20 cellular contexts compared by ENCODE assay signal in the genomic region with DNA sequence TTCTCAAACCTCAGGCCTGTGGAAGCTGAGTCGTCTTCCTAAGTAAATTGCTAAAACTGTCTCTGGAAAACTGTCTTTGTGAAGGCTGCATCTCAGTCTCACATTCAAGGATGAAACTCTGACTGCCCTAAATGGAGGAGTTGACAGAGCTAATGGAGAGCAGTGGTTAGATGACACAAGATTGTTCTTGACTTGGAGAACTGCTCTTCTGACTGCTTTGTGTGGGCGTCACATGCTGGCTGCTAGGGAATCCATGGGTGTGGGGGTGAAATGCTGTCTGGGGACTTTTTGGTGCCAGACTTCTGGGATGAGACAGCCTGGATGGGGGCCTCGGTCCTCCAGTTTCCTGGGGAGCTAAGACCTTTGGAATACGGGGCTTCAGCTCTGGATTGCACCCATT. TPM values are rescaled to one million over a fixed set of nuclear protein-coding genes. Genes with fewer than 3 reads are reported as not detected.
A peak's percentile ranks its signal among the peaks of the same experiment; 100 is the strongest.
DNase-seq lines count a peak whose midpoint lies in the region; ATAC-seq and TF ChIP-seq lines count a peak whose summit lies in the region.
"Had no signal": no experiment of that assay in that cellular context is flagged by ENCODE, and none has a peak within 500 bp of the region (broad histone marks: within the 10 kb centered on the region; RNA-seq: fewer than 3 reads in every experiment).

No MANE protein-coding gene starts in this region.

- H3K9me3 Mint-ChIP-seq in activated CD8-positive, alpha-beta memory T cell treated with anti-CD3 and anti-CD28 coated beads, Interleukin-2, amount 10 ng/mL, durations not matched to agents 7 days and 5 days (ENCODE audit: low read depth) = no peaks in the 10 kb centered on the region

- no peaks in the 10 kb centered on the region for H4K20me1 ChIP-seq in GM23248 (ENCODE audit: insufficient read depth)
- no peaks in the 10 kb centered on the region for H4K20me1 ChIP-seq in smooth muscle cell (ENCODE audit: low read depth)

- peaks cover 35% of the 10 kb centered on the region for H3F3A ChIP-seq in GM23248 (ENCODE audit: insufficient read depth)
- no peaks in the 10 kb centered on the region for H3F3A ChIP-seq in smooth muscle cell (ENCODE audit: low read depth)

- in situ Hi-C loops in GM23248 (cut with MboI) = loop anchor here (10.0 kb wide), 1 partner anchor 139 kb away; no protein-coding TSS in a partner anchor

- TF ChIP-seq CTCF in epithelial cell of esophagus (IDR thresholded peaks at IDR 0.05; ENCODE audit: insufficient read depth, low read depth, low read length, missing control alignments) (no peak), smooth muscle cell (IDR thresholded peaks at IDR 0.05; ENCODE audit: borderline replicate concordance, insufficient read depth, poor library complexity, severe bottlenecking) (no peak)

- H3K9ac ChIP-seq in GM23248 (peak overlapping the region; percentile 46), smooth muscle cell (ENCODE audit: low read depth) (no peak overlapping the region)

- H3K9me3 ChIP-seq in GM23248 (ENCODE audit: low read depth) = no peaks in the 10 kb centered on the region
- H3K9me3 ChIP-seq in smooth muscle cell (replicated peaks; ENCODE audit: low read depth) = no peaks in the 10 kb centered on the region
- H3K9me3 ChIP-seq: Peyer's patch had no signal

- DNase-seq in GM23248 (peak; percentile 81), epithelial cell of esophagus (ENCODE audit: low read depth) (peak; percentile 25), smooth muscle cell (lab: John Stamatoyannopoulos, UW; ENCODE audit: unreplicated experiment) (no peak), AG08395 (ENCODE audit: low spot score) (no peak), NCI-H2029 (lab: John Stamatoyannopoulos, UW) (no peak)
- no peak for DNase-seq in activated CD8-positive, alpha-beta memory T cell treated with anti-CD3 and anti-CD28 coated beads, Interleukin-2, amount 10 ng/mL, durations not matched to agents 7 days and 5 days
- DNase-seq: activated CD8-positive, alpha-beta memory T cell treated with anti-CD3 and anti-CD28 coated beads for 24 hours; activated T-cell treated with anti-CD3 and anti-CD28 coated beads, Interleukin-2, amount 50 U/mL, for 24 hours; HCEC 1CT; KBM-7; NCI-H1694; NCI-H2171; NCI-H524; nucleus accumbens; Peyer's patch; stimulated activated CD4-positive, alpha-beta T cell treated with anti-CD3 and anti-CD28 coated beads, Interleukin-2, amount 100 ng/mL, for 24 hours had no signal

- H3K27me3 ChIP-seq in GM23248 (replicated peaks; ENCODE audit: insufficient read depth) = no peaks in the 10 kb centered on the region
- no peaks in the 10 kb centered on the region for H3K27me3 ChIP-seq in smooth muscle cell (ENCODE audit: low read depth)
- H3K27me3 ChIP-seq: Peyer's patch had no signal

- peak overlapping the region; percentile 64 for H2AFZ ChIP-seq in GM23248
- peak overlapping the region; percentile 78 for H2AFZ ChIP-seq in smooth muscle cell (ENCODE audit: low read depth)

- H3K4me3 Mint-ChIP-seq in activated CD8-positive, alpha-beta memory T cell treated with anti-CD3 and anti-CD28 coated beads, Interleukin-2, amount 10 ng/mL, durations not matched to agents 7 days and 5 days = no peak overlapping the region
- H3K4me3 Mint-ChIP-seq: activated CD4-positive, alpha-beta T cell treated with anti-CD3 and anti-CD28 coated beads for 36 hours; activated T-cell treated with anti-CD3 and anti-CD28 coated beads, Interleukin-2, amount 50 U/mL, for 24 hours; CD14-positive monocyte had no signal

- H3K4me2 ChIP-seq in GM23248 (ENCODE audit: unreplicated experiment) (peak overlapping the region; percentile 8), smooth muscle cell (peak overlapping the region; percentile 31)

- H3K9me2 ChIP-seq in GM23248 (ENCODE audit: insufficient read depth) = no peaks in the 10 kb centered on the region

- H3K27ac Mint-ChIP-seq in activated CD8-positive, alpha-beta memory T cell treated with anti-CD3 and anti-CD28 coated beads, Interleukin-2, amount 10 ng/mL, durations not matched to agents 7 days and 5 days = no peak overlapping the region
- H3K27ac Mint-ChIP-seq: activated CD4-positive, alpha-beta T cell treated with anti-CD3 and anti-CD28 coated beads for 36 hours; activated T-cell treated with anti-CD3 and anti-CD28 coated beads, Interleukin-2, amount 50 U/mL, for 24 hours had no signal

- CTCF ChIA-PET in activated CD8-positive, alpha-beta memory T cell treated with anti-CD3 and anti-CD28 coated beads, Interleukin-2, amount 10 ng/mL, durations not matched to agents 7 days and 5 days (lab: Charles Lee) = interaction anchor here (0.8 to 4.2 kb wide), 14 partner anchors 15 to 137 kb away, joined by 3 to 44 read pairs (median 4); no protein-coding TSS in a partner anchor

- H3K4me3 ChIP-seq in GM23248 = no peak overlapping the region
- H3K4me3 ChIP-seq in epithelial cell of esophagus (ENCODE audit: low read length) = no peak overlapping the region
- no peak overlapping the region for H3K4me3 ChIP-seq in smooth muscle cell
- H3K4me3 ChIP-seq: Peyer's patch had no signal

- ATAC-seq in SK-N-SH treated with all-trans-retinoic acid at 6 μM for 48 hours (peak; percentile 18; the same call in 2 of the 3 replicates), HG02571 (IDR thresholded peaks at IDR 0.05; ENCODE audit: unreplicated experiment) (no peak)
- no peak for ATAC-seq in activated CD8-positive, alpha-beta memory T cell treated with anti-CD3 and anti-CD28 coated beads, Interleukin-2, amount 10 ng/mL, durations not matched to agents 7 days and 5 days

- H3K36me3 ChIP-seq in GM23248 (ENCODE audit: low read depth) (no peaks in the 10 kb centered on the region), smooth muscle cell (ENCODE audit: low read depth) (no peaks in the 10 kb centered on the region)
- H3K36me3 ChIP-seq: Peyer's patch had no signal

- peak overlapping the region; percentile 74 for H3K27ac ChIP-seq in GM23248
- H3K27ac ChIP-seq in smooth muscle cell (ENCODE audit: low read depth) = peak overlapping the region; percentile 49
- H3K27ac ChIP-seq: Peyer's patch had no signal

- H3K36me3 Mint-ChIP-seq in activated CD8-positive, alpha-beta memory T cell treated with anti-CD3 and anti-CD28 coated beads, Interleukin-2, amount 10 ng/mL, durations not matched to agents 7 days and 5 days = peaks cover 2% of the 10 kb centered on the region
- H3K36me3 Mint-ChIP-seq: CD14-positive monocyte had no signal

- peaks cover 42% of the 10 kb centered on the region for H3K4me1 ChIP-seq in GM23248 (ENCODE audit: insufficient read depth)
- H3K4me1 ChIP-seq in smooth muscle cell (ENCODE audit: low read depth) = no peaks in the 10 kb centered on the region
- H3K4me1 ChIP-seq: Peyer's patch had no signal

- no peaks in the 10 kb centered on the region for H3K79me2 ChIP-seq in GM23248 (ENCODE audit: insufficient read depth)
- H3K79me2 ChIP-seq in smooth muscle cell (ENCODE audit: low read depth) = no peaks in the 10 kb centered on the region

- no peaks in the 10 kb centered on the region for H3K4me1 Mint-ChIP-seq in activated CD8-positive, alpha-beta memory T cell treated with anti-CD3 and anti-CD28 coated beads, Interleukin-2, amount 10 ng/mL, durations not matched to agents 7 days and 5 days

- WGBS in GM23248 (ENCODE audit: low coverage in 1 of 2, low lambda C conversion rate in 2 of 2, missing lambda C conversion rate in 2 of 2), 2 experiments = 2 to 9% methylated on average over 4 of the region's 4 CpGs
- WGBS in smooth muscle cell (ENCODE audit: low lambda C conversion rate) = 42% methylated on average over 4 of the region's 4 CpGs

- H3K27me3 Mint-ChIP-seq in activated CD8-positive, alpha-beta memory T cell treated with anti-CD3 and anti-CD28 coated beads, Interleukin-2, amount 10 ng/mL, durations not matched to agents 7 days and 5 days = no peaks in the 10 kb centered on the region
- H3K27me3 Mint-ChIP-seq: activated CD4-positive, alpha-beta T cell treated with anti-CD3 and anti-CD28 coated beads for 36 hours had no signal

TF ChIP-seq in SK-N-SH treated with all-trans-retinoic acid at 6 μM for 48 hours, 23 proteins besides CTCF, POLR2A, EP300 and RAD21 (continues in another document):
- TF ChIP-seq ZNF70 (CRISPR knock-in tag; IDR thresholded peaks at IDR 0.05) (no peak), GLIS3 (CRISPR knock-in tag; IDR thresholded peaks at IDR 0.05) (no peak), BACH2 (CRISPR knock-in tag; IDR thresholded peaks at IDR 0.05; ENCODE audit: borderline replicate concordance) (no peak), ZFP30 (CRISPR knock-in tag; IDR thresholded peaks at IDR 0.05) (no peak)
- TF ChIP-seq, protein P1, sequence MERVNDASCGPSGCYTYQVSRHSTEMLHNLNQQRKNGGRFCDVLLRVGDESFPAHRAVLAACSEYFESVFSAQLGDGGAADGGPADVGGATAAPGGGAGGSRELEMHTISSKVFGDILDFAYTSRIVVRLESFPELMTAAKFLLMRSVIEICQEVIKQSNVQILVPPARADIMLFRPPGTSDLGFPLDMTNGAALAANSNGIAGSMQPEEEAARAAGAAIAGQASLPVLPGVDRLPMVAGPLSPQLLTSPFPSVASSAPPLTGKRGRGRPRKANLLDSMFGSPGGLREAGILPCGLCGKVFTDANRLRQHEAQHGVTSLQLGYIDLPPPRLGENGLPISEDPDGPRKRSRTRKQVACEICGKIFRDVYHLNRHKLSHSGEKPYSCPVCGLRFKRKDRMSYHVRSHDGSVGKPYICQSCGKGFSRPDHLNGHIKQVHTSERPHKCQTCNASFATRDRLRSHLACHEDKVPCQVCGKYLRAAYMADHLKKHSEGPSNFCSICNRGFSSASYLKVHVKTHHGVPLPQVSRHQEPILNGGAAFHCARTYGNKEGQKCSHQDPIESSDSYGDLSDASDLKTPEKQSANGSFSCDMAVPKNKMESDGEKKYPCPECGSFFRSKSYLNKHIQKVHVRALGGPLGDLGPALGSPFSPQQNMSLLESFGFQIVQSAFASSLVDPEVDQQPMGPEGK (CRISPR knock-in tag; IDR thresholded peaks at IDR 0.05; ENCODE audit: borderline replicate concordance) = no peak

RNA-seq across cellular contexts. Expression of a gene that starts 24.5 kb away (rescaled TPM):
- total RNA-seq in GM23248 (2014; rRNA removed; shearing (Covaris generic)) = 2.7 and 9.0 TPM in 2 replicates
- polyA plus RNA-seq in GM23248 (2016; fragmentation: Nextera tagmentation; extraction: Ambion mirVana) (8.1 and 10.1 TPM in 2 replicates), smooth muscle cell (13.8 and 26.9 TPM in 2 replicates)
- total RNA-seq in smooth muscle cell = 10.9 and 17.4 TPM in 2 replicates
- total RNA-seq in activated CD8-positive, alpha-beta memory T cell treated with anti-CD3 and anti-CD28 coated beads, Interleukin-2, amount 10 ng/mL, durations not matched to agents 7 days and 5 days = 1 to 10 TPM; 1.2 to 2.3 TPM

Comparison
In these comparisons a context has a peak if more than half of its experiments do, and no peak if none do; other contexts are left out.
1. DNase-seq: peak in GM23248 (single experiment) and epithelial cell of esophagus (single experiment); none in smooth muscle cell (single experiment), AG08395 (single experiment), activated CD8-positive, alpha-beta memory T cell treated with anti-CD3 and anti-CD28 coated beads, Interleukin-2, amount 10 ng/mL, durations not matched to agents 7 days and 5 days (single experiment) and NCI-H2029 (single experiment).